ENCODE assay signal across 8 cellular contexts in genomic region chr11:94544582-94544831, GRCh38. TPM values are rescaled to one million over a fixed set of nuclear protein-coding genes. Genes with fewer than 3 reads are reported as not detected.
DNase-seq lines count a peak whose midpoint lies in the region; ATAC-seq and TF ChIP-seq lines count a peak whose summit lies in the region.

No MANE protein-coding gene starts in this region.

- H3K9ac ChIP-seq in mesenchymal stem cell (ENCODE audit: low read length): peak overlapping the region; percentile 97

- peak overlapping the region in 1 of 2 experiments; percentile 91 for H3K14ac ChIP-seq in mesenchymal stem cell (ENCODE audit: low read length in 2 of 2)

- in situ Hi-C loops in astrocyte of the spinal cord (cut with HindIII; ENCODE audit: low sequenced_read_pairs): no loop called here

- ATAC-seq in GM18508 (IDR thresholded peaks at IDR 0.05; ENCODE audit: insufficient read depth, unreplicated experiment): peak; percentile 15
- ATAC-seq in HG03103 (IDR thresholded peaks at IDR 0.05; ENCODE audit: low read depth, unreplicated experiment): peak; percentile 2

- no peak overlapping the region for H2BK5ac ChIP-seq in mesenchymal stem cell (ENCODE audit: low read depth, low read length, poor library complexity, severe bottlenecking)

- intact Hi-C loops in vagina (cut with DNase I): no loop called here

- H3K4me3 ChIP-seq in astrocyte of the spinal cord (ENCODE audit: low read depth, low read length): peak overlapping the region; percentile 50
- peak overlapping the region; percentile 76 to 85 for H3K4me3 ChIP-seq in mesenchymal stem cell (ENCODE audit: insufficient read depth in 1 of 2, low read depth in 1 of 2, low read length in 2 of 2)
- peak overlapping the region; percentile 60 to 97 for H3K4me3 ChIP-seq in vagina

- no peak overlapping the region for H3K27ac ChIP-seq in mesenchymal stem cell (ENCODE audit: low read length, poor library complexity, severe bottlenecking)
- H3K27ac ChIP-seq in vagina: peak overlapping the region; percentile 91

- peaks cover 15% of the 10 kb centered on the region for H3K79me1 ChIP-seq in mesenchymal stem cell (replicated peaks; ENCODE audit: low read length, poor library complexity, severe bottlenecking)

- peak overlapping the region; percentile 98 for H2AFZ ChIP-seq in mesenchymal stem cell (ENCODE audit: low read depth, low read length)

- H2BK120ac ChIP-seq in mesenchymal stem cell (ENCODE audit: low read depth, low read length): peak overlapping the region; percentile 78

- H4K91ac ChIP-seq in mesenchymal stem cell (ENCODE audit: low read length): peak overlapping the region; percentile 74

- peak overlapping the region; percentile 92 to 99 for H3K18ac ChIP-seq in mesenchymal stem cell (ENCODE audit: low read depth in 1 of 2, low read length in 2 of 2)

- peaks cover 15% of the 10 kb centered on the region for H3K4me1 ChIP-seq in mesenchymal stem cell (ENCODE audit: control insufficient read depth, insufficient read depth, low read depth, low read length)
- H3K4me1 ChIP-seq in vagina: peaks cover 49% of the 10 kb centered on the region

- peak overlapping the region; percentile 89 for H3K4ac ChIP-seq in mesenchymal stem cell (ENCODE audit: low read depth in 1 of 2, low read length in 2 of 2)

- WGBS in mesenchymal stem cell: 1% methylated on average over 32 of the region's 32 CpGs

- H2AK5ac ChIP-seq in mesenchymal stem cell (ENCODE audit: low read length, severe bottlenecking): no peak overlapping the region

- H3K27me3 ChIP-seq in mesenchymal stem cell (ENCODE audit: control insufficient read depth in 1 of 2, insufficient read depth in 1 of 2, low read length in 2 of 2): no peaks in the 10 kb centered on the region
- no peaks in the 10 kb centered on the region for H3K27me3 ChIP-seq in vagina

- H2BK15ac ChIP-seq in mesenchymal stem cell (ENCODE audit: low read depth, poor library complexity, severe bottlenecking): no peak overlapping the region

- peak overlapping the region; percentile 70 for H3K4me2 ChIP-seq in mesenchymal stem cell (ENCODE audit: low read length, poor library complexity, severe bottlenecking)

- no peak for TF ChIP-seq POLR2A in vagina (IDR thresholded peaks at IDR 0.05)

- DNase-seq in astrocyte of the spinal cord (ENCODE audit: low read depth, low spot score) (no peak), mesenchymal stem cell (no peak), vagina (ENCODE audit: extremely low spot score in 2 of 2) (no peak), SW 1271 (lab: John Stamatoyannopoulos, UW) (no peak), EL (no peak), NCI-H2171 treated with DMSO at 0.1 percent for 48 hours (lab: John Stamatoyannopoulos, UW) (no peak)

- H3K23ac ChIP-seq in mesenchymal stem cell (ENCODE audit: low read length in 2 of 2): peak overlapping the region in 1 of 2 experiments; percentile 87

- H2BK12ac ChIP-seq in mesenchymal stem cell (ENCODE audit: low read length in 2 of 2): peak overlapping the region in 1 of 2 experiments; percentile 70

- peak overlapping the region; percentile 100 for H4K8ac ChIP-seq in mesenchymal stem cell (ENCODE audit: low read length)

- TF ChIP-seq CTCF in astrocyte of the spinal cord (IDR thresholded peaks at IDR 0.05; ENCODE audit: low read depth, low read length): no peak
- TF ChIP-seq CTCF in vagina (IDR thresholded peaks at IDR 0.05): no peak

- no peaks in the 10 kb centered on the region for H3K9me3 ChIP-seq in mesenchymal stem cell (ENCODE audit: control insufficient read depth, low read length)
- no peaks in the 10 kb centered on the region for H3K9me3 ChIP-seq in vagina

- H3K36me3 ChIP-seq in mesenchymal stem cell (ENCODE audit: control insufficient read depth in 1 of 2, insufficient read depth in 2 of 2, low read depth in 1 of 2, low read length in 2 of 2): peaks cover 9 to 11% of the 10 kb centered on the region in 2 experiments
- H3K36me3 ChIP-seq in vagina: no peaks in the 10 kb centered on the region

RNA-seq across cellular contexts. Expression of gene FUT4, which starts 0.8 kb away (rescaled TPM):
- 2.7 TPM for polyA plus RNA-seq in mesenchymal stem cell (2013, experiment 1 of 2)
- 2.9 TPM for polyA plus RNA-seq in mesenchymal stem cell (2013, experiment 2 of 2)
- 6.1 TPM for total RNA-seq in vagina

RNA-seq across cellular contexts. Expression of gene PIWIL4, which starts 22.7 kb away (rescaled TPM):
- polyA plus RNA-seq in mesenchymal stem cell (2013, experiment 1 of 2): 0.23 TPM
- polyA plus RNA-seq in mesenchymal stem cell (2013, experiment 2 of 2): 0.27 TPM
- total RNA-seq in vagina: 3.2 TPM

RNA-seq across cellular contexts. Expression of gene C11orf97, which starts 32.2 kb away (rescaled TPM):
- polyA plus RNA-seq in mesenchymal stem cell (2013, experiment 1 of 2): not detected
- not detected for polyA plus RNA-seq in mesenchymal stem cell (2013, experiment 2 of 2)
- not detected for total RNA-seq in vagina

RNA-seq across cellular contexts. Expression of gene ANKRD49, which starts 50.7 kb away (rescaled TPM):
- polyA plus RNA-seq in mesenchymal stem cell (2013, experiment 1 of 2): 18.4 TPM
- polyA plus RNA-seq in mesenchymal stem cell (2013, experiment 2 of 2): 19.0 TPM
- total RNA-seq in vagina: 12.5 TPM

RNA-seq across cellular contexts. Expression of gene MRE11, which starts 50.9 kb away (rescaled TPM):
- 3.3 TPM for polyA plus RNA-seq in mesenchymal stem cell (2013, experiment 1 of 2)
- 4.5 TPM for polyA plus RNA-seq in mesenchymal stem cell (2013, experiment 2 of 2)
- 40.5 TPM for total RNA-seq in vagina
